ENCODE assay signal across 1 cellular context in genomic region chr20:17935761-17936160, GRCh38.
TF ChIP-seq lines count a peak whose summit lies in the region.

No MANE protein-coding gene starts in this region.

TF ChIP-seq in H1, 55 proteins besides CTCF, POLR2A, EP300 and RAD21:
- TF ChIP-seq EZH2 (IDR thresholded peaks at IDR 0.05; ENCODE audit: low read depth, low read length, severe bottlenecking) (no peak), TEAD4 (IDR thresholded peaks at IDR 0.05; ENCODE audit: low read depth, low read length) (peak; percentile 27; the same call in 1 of the 2 replicates)
